In the genomic region with DNA sequence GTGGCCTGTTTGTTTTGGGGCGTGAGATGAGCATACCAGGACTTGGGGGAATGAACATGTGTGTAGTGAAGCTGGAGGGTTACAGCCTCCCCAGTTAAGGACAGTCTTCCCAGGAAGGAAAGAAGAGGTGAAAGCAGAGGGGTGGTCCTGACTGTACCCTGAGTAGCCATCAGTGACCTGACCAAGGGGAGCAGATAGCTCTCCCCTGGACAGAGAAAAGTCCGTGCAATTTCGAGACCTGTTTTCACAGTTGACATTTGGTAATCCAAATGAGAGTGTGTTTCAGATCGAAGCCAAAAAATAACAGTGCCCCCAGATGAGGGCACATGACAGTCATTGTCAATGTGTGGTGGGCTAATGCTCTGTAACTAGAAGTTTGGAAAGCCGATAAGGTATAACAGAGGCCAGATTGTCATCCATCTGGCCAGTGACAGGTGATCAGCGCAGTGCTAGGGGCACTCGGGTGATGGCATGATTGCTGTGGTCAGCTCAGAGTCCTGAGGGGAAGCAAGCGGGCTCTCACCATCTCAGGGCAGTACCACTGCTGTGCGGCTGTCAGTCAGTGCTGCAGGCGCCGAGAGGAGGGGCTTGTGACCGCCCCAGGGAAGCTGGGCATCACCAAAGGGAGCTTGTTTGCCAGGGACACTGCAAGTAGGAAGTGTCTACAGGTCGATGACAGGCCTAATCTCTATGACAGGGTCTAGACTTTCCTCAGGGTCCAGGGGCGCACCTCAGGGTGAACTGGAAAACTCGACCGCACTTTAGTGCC, we compare ENCODE assay signal across 8 cellular contexts. TPM values are rescaled to one million over a fixed set of nuclear protein-coding genes. Genes with fewer than 3 reads are reported as not detected.
DNase-seq lines count a peak whose midpoint lies in the region; ATAC-seq, FAIRE-seq and TF ChIP-seq lines count a peak whose summit lies in the region.

No MANE protein-coding gene starts in this region.

- intact Hi-C loops in PC-3 (cut with micrococcal nuclease), result loop anchor here (5.0 kb wide), 1 partner anchor 97 kb away; a partner anchor contains a TSS

- no peak for TF ChIP-seq EP300 in H1 (IDR thresholded peaks at IDR 0.05; ENCODE audit: borderline replicate concordance in 1 of 2, low read depth in 2 of 2, low read length in 2 of 2)

- no peak overlapping the region for H2BK20ac ChIP-seq in H1 (ENCODE audit: low read length)

- no peak overlapping the region for H4K5ac ChIP-seq in H1 (ENCODE audit: insufficient read length, low read depth, low read length)

- no peak for TF ChIP-seq RAD21 in H1 (IDR thresholded peaks at IDR 0.05 in 1 of 2, conservative IDR thresholded peaks at IDR 0.05 in 1 of 2; ENCODE audit: low read depth in 2 of 2, low read length in 2 of 2)

- no peak overlapping the region for H4K8ac ChIP-seq in H1 (ENCODE audit: extremely low read depth, insufficient read depth, low read length)

- WGBS in H1 (ENCODE audit: extremely low coverage in 1 of 2, insufficient coverage in 1 of 2, insufficient read length in 1 of 2, insufficient replicate concordance in 2 of 2, low coverage in 1 of 2, low lambda C conversion rate in 2 of 2, missing lambda C conversion rate in 1 of 2), 2 experiments, result 49% methylated on average over 16 of the region's 16 CpGs; no CpG with 5 or more reads in 1 of the 2 experiments

- no peaks in the 10 kb centered on the region for H3K9me3 ChIP-seq in PC-3 (ENCODE audit: low read length)
- no peaks in the 10 kb centered on the region for H3K9me3 ChIP-seq in H1 (ENCODE audit: insufficient read depth in 2 of 2, low read depth in 1 of 2, low read length in 1 of 2)
- H3K9me3 ChIP-seq in osteoblast (ENCODE audit: low read depth, low read length), result no peaks in the 10 kb centered on the region

- H3F3A ChIP-seq in PC-3 (ENCODE audit: low read length, unreplicated experiment), result peaks cover 4% of the 10 kb centered on the region

- no peak overlapping the region for H2BK12ac ChIP-seq in H1 (ENCODE audit: low read depth, low read length)

- H3K4ac ChIP-seq in H1 (replicated peaks; ENCODE audit: insufficient read length, low read depth, low read length), result no peak overlapping the region

- H3K36me3 ChIP-seq in PC-3 (ENCODE audit: low read depth, low read length) (peaks cover 54% of the 10 kb centered on the region), H1 (ENCODE audit: control insufficient read depth in 2 of 4, insufficient read depth in 4 of 4, low read length in 3 of 4) (peaks cover 12 to 57% (median 41%) of the 10 kb centered on the region in 4 experiments), osteoblast (ENCODE audit: insufficient read depth, low read length) (peaks cover 54% of the 10 kb centered on the region)

- H2BK15ac ChIP-seq in H1 (ENCODE audit: low read length), result no peak overlapping the region

- H2BK5ac ChIP-seq in H1 (ENCODE audit: low read depth, low read length), result peak overlapping the region; percentile 94; the same call in 1 of the 2 replicates

- H3K79me2 ChIP-seq in PC-3 (ENCODE audit: low read length) (peaks cover 35% of the 10 kb centered on the region), H1 (ENCODE audit: control insufficient read depth in 1 of 2, insufficient read depth in 2 of 2, low read length in 2 of 2) (peaks cover 0 to 13% of the 10 kb centered on the region in 2 experiments; a peak in 2 of 4 replicates), osteoblast (ENCODE audit: insufficient read depth, low read length) (peaks cover 37% of the 10 kb centered on the region)

- peaks cover 9% of the 10 kb centered on the region for H3K23me2 ChIP-seq in H1 (ENCODE audit: low read depth, low read length)

- H3K4me2 ChIP-seq in PC-3 (ENCODE audit: low read length) (peak overlapping the region; percentile 94), H1 (ENCODE audit: insufficient read depth in 1 of 2, low read depth in 2 of 2, low read length in 2 of 2) (peak overlapping the region; percentile 89 to 97), osteoblast (ENCODE audit: insufficient read depth, low read length) (peak overlapping the region; percentile 84)

- no peak overlapping the region for H3K18ac ChIP-seq in H1 (ENCODE audit: extremely low read depth, low read length)

- no peak overlapping the region for H3K56ac ChIP-seq in H1 (replicated peaks; ENCODE audit: insufficient read length, low read depth, low read length)

- H2AK5ac ChIP-seq in H1 (ENCODE audit: low read depth, low read length), result no peak overlapping the region

- no peak overlapping the region for H3K23ac ChIP-seq in H1 (ENCODE audit: insufficient read length)

- H3K9me2 ChIP-seq in PC-3 (replicated peaks; ENCODE audit: low read length), result no peaks in the 10 kb centered on the region

- peak in 2 of 3 experiments; percentile 40 to 46 for DNase-seq in NCI-H1417 (lab: John Stamatoyannopoulos, UW)
- no peak for DNase-seq in NCI-H1417 treated with DMSO at 0.1 percent for 48 hours (lab: John Stamatoyannopoulos, UW)
- no peak for DNase-seq in PC-3
- DNase-seq in H1 (ENCODE audit: low read depth in 1 of 2, low spot score in 2 of 2), result no peak
- DNase-seq in osteoblast (ENCODE audit: insufficient read length, low spot score, missing footprints), result peak; percentile 34
- no peak for DNase-seq in activated effector memory CD4-positive, alpha-beta T cell treated with anti-CD3 and anti-CD28 coated beads, Interleukin-2, amount 50 U/mL, for 16 hours

- CTCF ChIA-PET in PC-3 (lab: Charles Lee), result no interaction called here
- CTCF ChIA-PET in H1 (lab: Charles Lee; ENCODE audit: partially characterized antibody), result interaction anchor here (0.9 to 2.5 kb wide), 6 partner anchors 10 to 163 kb away, joined by 3 to 7 read pairs (median 4); a partner anchor contains a TSS

- 0 out of 3 replicates have a peak, but pooled peaks of 1 of the 2 experiments have one; percentile 12 for TF ChIP-seq POLR2A in H1 (IDR thresholded peaks at IDR 0.05; ENCODE audit: control extremely low read depth in 1 of 2, low read depth in 2 of 2, low read length in 2 of 2)

- no peak overlapping the region for H3K14ac ChIP-seq in H1 (ENCODE audit: insufficient read length)

- H3K9ac ChIP-seq in PC-3 (ENCODE audit: low read length), result no peak overlapping the region
- no peak overlapping the region for H3K9ac ChIP-seq in H1 (replicated peaks in 1 of 4; ENCODE audit: extremely low read depth in 1 of 4, low read depth in 3 of 4, low read length in 3 of 4)

- 0 out of 2 replicates have a peak overlapping the region, but pooled peaks have one; percentile 73 for H3K27ac ChIP-seq in PC-3 (ENCODE audit: low read length)
- no peak overlapping the region for H3K27ac ChIP-seq in H1 (ENCODE audit: low read depth, low read length)
- H3K27ac ChIP-seq in osteoblast (ENCODE audit: low read depth, low read length), result no peak overlapping the region

- peaks cover 20% of the 10 kb centered on the region for H4K20me1 ChIP-seq in PC-3 (ENCODE audit: low read length)
- peaks cover 0 to 7% of the 10 kb centered on the region in 2 experiments for H4K20me1 ChIP-seq in H1 (replicated peaks in 1 of 2; ENCODE audit: control insufficient read depth in 1 of 2, insufficient read depth in 2 of 2, low read length in 2 of 2)
- H4K20me1 ChIP-seq in osteoblast (ENCODE audit: insufficient read depth, low read length), result peaks cover 6% of the 10 kb centered on the region

- H3K4me3 ChIP-seq in PC-3 (ENCODE audit: low read length), result peak overlapping the region; percentile 81
- peak overlapping the region; percentile 65 to 95 (median 92); a peak in 7 of 8 replicates for H3K4me3 ChIP-seq in H1 (ENCODE audit: extremely low read depth in 1 of 4, insufficient read depth in 2 of 4, low read depth in 3 of 4, low read length in 4 of 4)
- peak overlapping the region; percentile 94 for H3K4me3 ChIP-seq in osteoblast (ENCODE audit: insufficient read depth, low read length)

- H3K27me3 ChIP-seq in PC-3 (ENCODE audit: low read length), result no peaks in the 10 kb centered on the region
- no peaks in the 10 kb centered on the region for H3K27me3 ChIP-seq in H1 (replicated peaks in 1 of 4; ENCODE audit: control insufficient read depth in 3 of 4, extremely low read depth in 1 of 4, insufficient read depth in 3 of 4, low read length in 3 of 4)
- no peaks in the 10 kb centered on the region for H3K27me3 ChIP-seq in osteoblast (ENCODE audit: insufficient read depth, low read length)

- H2AFZ ChIP-seq in PC-3 (ENCODE audit: low read length), result no peak overlapping the region
- no peak overlapping the region for H2AFZ ChIP-seq in H1 (ENCODE audit: low read length)
- H2AFZ ChIP-seq in osteoblast (ENCODE audit: low read length), result peak overlapping the region; percentile 83

- H4K91ac ChIP-seq in H1 (replicated peaks; ENCODE audit: insufficient read length, low read length), result no peak overlapping the region

- ATAC-seq in PC-3 (no peak; the same call in 1 of the 2 replicates), GM18867 (IDR thresholded peaks at IDR 0.05; ENCODE audit: unreplicated experiment) (no peak), HG03521 (IDR thresholded peaks at IDR 0.05; ENCODE audit: unreplicated experiment) (no peak)

- H3K4me1 ChIP-seq in PC-3 (ENCODE audit: insufficient read depth, low read length) (peaks cover 21% of the 10 kb centered on the region), H1 (replicated peaks in 1 of 4; ENCODE audit: control insufficient read depth in 3 of 4, insufficient read depth in 4 of 4, low read length in 3 of 4) (peaks cover 0 to 9% (median 3%) of the 10 kb centered on the region in 4 experiments; a peak in 4 of 7 replicates), osteoblast (ENCODE audit: insufficient read depth, low read length) (peaks cover 12% of the 10 kb centered on the region)

- POLR2A ChIA-PET in PC-3 (lab: Charles Lee; ENCODE audit: unreplicated experiment), result no interaction called here
- POLR2A ChIA-PET in H1 (lab: Charles Lee; ENCODE audit: partially characterized antibody), result interaction anchor here (0.7 to 6.0 kb wide), 13 partner anchors 9 to 446 kb away, joined by 3 to 82 read pairs (median 5); a partner anchor contains a TSS

- H3K79me1 ChIP-seq in H1 (ENCODE audit: low read depth, low read length), result no peaks in the 10 kb centered on the region; the same call in 1 of the 2 replicates

- BruUV-seq in PC-3 (replicated peaks; lab: Mats Ljungman, UMichigan), result no TSS peak

- TF ChIP-seq CTCF in PC-3 (conservative IDR thresholded peaks at IDR 0.05; ENCODE audit: low read depth, low read length) (no peak), H1 (IDR thresholded peaks at IDR 0.05; ENCODE audit: control extremely low read depth in 1 of 3, insufficient read depth in 1 of 3, low read depth in 1 of 3, low read length in 3 of 3) (no peak), osteoblast (IDR thresholded peaks at IDR 0.05; ENCODE audit: extremely low read depth, low read depth, low read length) (no peak)

- FAIRE-seq in H1 (lab: Jason Lieb, UNC), result no peak

- no peak overlapping the region for H2BK120ac ChIP-seq in H1 (replicated peaks; ENCODE audit: low read depth, low read length)

RNA-seq across cellular contexts. Expression of a gene that starts 1.1 kb away (rescaled TPM):
- total RNA-seq in PC-3 (2014; rRNA removed) (1,420 and 1,558 TPM in 2 replicates), osteoblast (512 and 524 TPM in 2 replicates)
- 801 and 827 TPM in 2 replicates for total RNA-seq in H1 (2021; fragmentation: NEBNext Ultra II Directional; extraction: Animal tissue kit (Norgen Biotek cat#: 25700))
- 795 and 929 TPM in 2 replicates for polyA plus RNA-seq in H1 (2011; rRNA removed)
- 1,071 TPM for polyA plus RNA-seq in H1 (2011; cell fraction: cytosol; rRNA removed)
- polyA plus RNA-seq in H1 (2011; cell fraction: nucleus; rRNA removed), result 551 TPM
- 832 to 1,007 TPM (median 935 TPM) in 4 replicates for polyA plus RNA-seq in H1 (2012, experiment 1 of 2)
- polyA plus RNA-seq in H1 (2012, experiment 2 of 2), result 1,048 TPM
- 1,239 TPM for polyA plus RNA-seq in H1 (2013, experiment 1 of 2)
- 1,281 TPM for polyA plus RNA-seq in H1 (2013, experiment 2 of 2)
- polyA minus RNA-seq in H1 (2011; rRNA and poly(A)+ RNA removed), result 149 and 156 TPM in 2 replicates
- 147 TPM for polyA minus RNA-seq in H1 (2011; cell fraction: cytosol; rRNA and poly(A)+ RNA removed)
- polyA minus RNA-seq in H1 (2011; cell fraction: nucleus; rRNA and poly(A)+ RNA removed), result 222 TPM

RNA-seq across cellular contexts. Expression of a gene that starts 11.7 kb away (rescaled TPM):
- total RNA-seq in PC-3 (2014; rRNA removed) (538 and 592 TPM in 2 replicates), osteoblast (53.6 and 58.6 TPM in 2 replicates)
- total RNA-seq in H1 (2021; fragmentation: NEBNext Ultra II Directional; extraction: Animal tissue kit (Norgen Biotek cat#: 25700)), result 307 and 310 TPM in 2 replicates
- polyA plus RNA-seq in H1 (2011; rRNA removed), result 306 and 380 TPM in 2 replicates
- 344 TPM for polyA plus RNA-seq in H1 (2011; cell fraction: cytosol; rRNA removed)
- polyA plus RNA-seq in H1 (2011; cell fraction: nucleus; rRNA removed), result 122 TPM
- 275 to 351 TPM (median 323 TPM) in 4 replicates for polyA plus RNA-seq in H1 (2012, experiment 1 of 2)
- 544 TPM for polyA plus RNA-seq in H1 (2012, experiment 2 of 2)
- polyA plus RNA-seq in H1 (2013, experiment 1 of 2), result 213 TPM
- 231 TPM for polyA plus RNA-seq in H1 (2013, experiment 2 of 2)
- polyA minus RNA-seq in H1 (2011; rRNA and poly(A)+ RNA removed), result 86.8 and 109 TPM in 2 replicates
- polyA minus RNA-seq in H1 (2011; cell fraction: cytosol; rRNA and poly(A)+ RNA removed), result 38.3 TPM
- polyA minus RNA-seq in H1 (2011; cell fraction: nucleus; rRNA and poly(A)+ RNA removed), result 44.8 TPM

RNA-seq across cellular contexts. Expression of a gene that starts 44.4 kb away (rescaled TPM):
- 90.5 and 98.1 TPM in 2 replicates for total RNA-seq in PC-3 (2014; rRNA removed)
- total RNA-seq in H1 (2021; fragmentation: NEBNext Ultra II Directional; extraction: Animal tissue kit (Norgen Biotek cat#: 25700)), result 46.0 and 63.8 TPM in 2 replicates
- 8.3 and 9.8 TPM in 2 replicates for polyA plus RNA-seq in H1 (2011; rRNA removed)
- 15.4 TPM for polyA plus RNA-seq in H1 (2011; cell fraction: cytosol; rRNA removed)
- 31.2 TPM for polyA plus RNA-seq in H1 (2011; cell fraction: nucleus; rRNA removed)
- polyA plus RNA-seq in H1 (2012, experiment 1 of 2), result 27.2 to 37.4 TPM (median 28.8 TPM) in 4 replicates
- polyA plus RNA-seq in H1 (2012, experiment 2 of 2), result 2.2 TPM
- 22.1 TPM for polyA plus RNA-seq in H1 (2013, experiment 1 of 2)
- polyA plus RNA-seq in H1 (2013, experiment 2 of 2), result 21.7 TPM
- 80.1 and 106 TPM in 2 replicates for polyA minus RNA-seq in H1 (2011; rRNA and poly(A)+ RNA removed)
- 45.4 TPM for polyA minus RNA-seq in H1 (2011; cell fraction: cytosol; rRNA and poly(A)+ RNA removed)
- 114 TPM for polyA minus RNA-seq in H1 (2011; cell fraction: nucleus; rRNA and poly(A)+ RNA removed)
- total RNA-seq in osteoblast, result 175 and 192 TPM in 2 replicates

Comparison
In these comparisons a context has a peak if more than half of its experiments do, and no peak if none do; other contexts are left out.
1. DNase-seq: peak in NCI-H1417 (2 of 3) and osteoblast (single experiment); none in NCI-H1417 treated with DMSO at 0.1 percent for 48 hours (single experiment), PC-3 (single experiment), H1 (0 of 2) and activated effector memory CD4-positive, alpha-beta T cell treated with anti-CD3 and anti-CD28 coated beads, Interleukin-2, amount 50 U/mL, for 16 hours (single experiment).
2. Peak in every context shown above with its lines, with median percentiles within 50 percentile points of each other: H3K4me2 ChIP-seq and H3K4me3 ChIP-seq.